14 cellular contexts compared by ENCODE assay signal in genomic region chr2:178211460-178211859, GRCh38. TPM values are rescaled to one million over a fixed set of nuclear protein-coding genes. Genes with fewer than 3 reads are reported as not detected.
DNase-seq lines count a peak whose midpoint lies in the region; ATAC-seq and TF ChIP-seq lines count a peak whose summit lies in the region.
"Had no signal": no experiment of that assay in that cellular context is flagged by ENCODE, and none has a peak within 500 bp of the region (broad histone marks: within the 10 kb centered on the region; RNA-seq: fewer than 3 reads in every experiment).

No MANE protein-coding gene starts in this region.

- H3K4ac ChIP-seq in IMR-90 (ENCODE audit: low read depth, low read length), result no peak overlapping the region

- POLR2A ChIA-PET in A673 (lab: Charles Lee; ENCODE audit: low non-redundant PET), result no interaction called here
- POLR2A ChIA-PET in IMR-90 (lab: Charles Lee; ENCODE audit: unreplicated experiment), result no interaction called here

- no peak overlapping the region for H2AK5ac ChIP-seq in IMR-90 (ENCODE audit: low read depth, low read length)

- dilution Hi-C loops in IMR-90 (cut with HindIII; ENCODE audit: low sequenced_read_pairs, unreplicated experiment), result no loop called here

- in situ Hi-C loops in IMR-90 (cut with MboI; ENCODE audit: low sequenced_read_pairs), result no loop called here

- no CpG with 5 or more reads among the region's 3 CpGs for WGBS in IMR-90 (ENCODE audit: extremely low coverage in 2 of 2, insufficient read length in 1 of 2), 2 experiments
- WGBS in tibial nerve, 2 donors, result 87 to 92% methylated on average over 3 of the region's 3 CpGs

- H2BK5ac ChIP-seq in IMR-90 (ENCODE audit: low read depth, low read length, poor library complexity, severe bottlenecking), result no peak overlapping the region

- no peak for TF ChIP-seq POLR2A in IMR-90 (IDR thresholded peaks at IDR 0.05; ENCODE audit: low read depth, low read length)
- TF ChIP-seq POLR2A in tibial nerve (IDR thresholded peaks at IDR 0.05), result no peak
- TF ChIP-seq POLR2A in Peyer's patch (IDR thresholded peaks at IDR 0.05), result no peak

- BruUV-seq in A673 (replicated peaks; lab: Mats Ljungman, UMichigan), result no TSS peak
- no TSS peak for BruUV-seq in IMR-90 (replicated peaks; lab: Mats Ljungman, UMichigan)

- no peak overlapping the region for H4K91ac ChIP-seq in IMR-90 (ENCODE audit: insufficient read depth, low read depth, low read length)

- H2BK20ac ChIP-seq in IMR-90 (ENCODE audit: low read depth, low read length), result no peak overlapping the region

- H3K56ac ChIP-seq in IMR-90 (ENCODE audit: extremely low read depth, insufficient read depth, low read length), result no peak overlapping the region

- no peak overlapping the region for H3K4me2 ChIP-seq in IMR-90 (ENCODE audit: low read depth, low read length)
- H3K4me2 ChIP-seq: BLaER1 treated with 17β-estradiol and CSF1 and Interleukin-3, amounts not matched to agents 10 nM and 100 nM had no signal

- H3K27ac ChIP-seq in A673 (ENCODE audit: low read depth, low read length, poor library complexity, severe bottlenecking) (peak overlapping the region; percentile 66), IMR-90 (ENCODE audit: insufficient read depth, low read length) (no peak overlapping the region), caudate nucleus (ENCODE audit: low read depth, low read length) (peak overlapping the region; percentile 77), iPS-20b (ENCODE audit: low read length) (no peak overlapping the region), tibial nerve (no peak overlapping the region), Peyer's patch (no peak overlapping the region)
- H3K27ac ChIP-seq: BLaER1 treated with 17β-estradiol and CSF1 and Interleukin-3, amounts not matched to agents 10 nM and 100 nM had no signal

- no peak overlapping the region for H3K23ac ChIP-seq in IMR-90 (ENCODE audit: low read depth, low read length)

- peaks cover 32% of the 10 kb centered on the region for H3K4me1 ChIP-seq in A673 (ENCODE audit: insufficient read depth, low read length, poor library complexity, severe bottlenecking)
- no peaks in the 10 kb centered on the region for H3K4me1 ChIP-seq in IMR-90 (ENCODE audit: control insufficient read depth, insufficient read depth, low read length)
- peaks cover 12% of the 10 kb centered on the region for H3K4me1 ChIP-seq in iPS-20b (ENCODE audit: insufficient read depth, low read length)
- no peaks in the 10 kb centered on the region for H3K4me1 ChIP-seq in tibial nerve
- H3K4me1 ChIP-seq in Peyer's patch, result no peaks in the 10 kb centered on the region

- peaks cover 0 to 7% of the 10 kb centered on the region in 2 experiments; a peak in 1 of 4 replicates for H3K79me1 ChIP-seq in IMR-90 (ENCODE audit: low read depth in 1 of 2, low read length in 2 of 2)

- no peaks in the 10 kb centered on the region for H3K9me1 ChIP-seq in IMR-90 (ENCODE audit: insufficient read depth, low read length)

- no peak overlapping the region for H4K5ac ChIP-seq in IMR-90 (ENCODE audit: low read depth, low read length)

- H3K14ac ChIP-seq in IMR-90 (replicated peaks; ENCODE audit: low read depth, low read length), result no peak overlapping the region

- no peak overlapping the region for H3K4me3 ChIP-seq in A673 (ENCODE audit: low read depth, low read length, poor library complexity, severe bottlenecking)
- H3K4me3 ChIP-seq in IMR-90 (ENCODE audit: insufficient read depth, low read depth, low read length), result no peak overlapping the region
- peak overlapping the region; percentile 36; the same call in 1 of the 2 replicates for H3K4me3 ChIP-seq in iPS-20b (ENCODE audit: low read length)
- H3K4me3 ChIP-seq in tibial nerve, result no peak overlapping the region
- H3K4me3 ChIP-seq in Peyer's patch, result no peak overlapping the region
- H3K4me3 ChIP-seq: BLaER1 treated with 17β-estradiol and CSF1 and Interleukin-3, amounts not matched to agents 10 nM and 100 nM had no signal

- CTCF ChIA-PET in A673 (lab: Charles Lee), result no interaction called here
- CTCF ChIA-PET in IMR-90 (lab: Yijun Ruan, JAX), result no interaction called here

- no peak for ATAC-seq in IMR-90 (ENCODE audit: low read depth)
- ATAC-seq: HCT116, HepG2 had no signal

- H3K27me3 ChIP-seq in A673 (replicated peaks; ENCODE audit: insufficient read depth, low read depth, low read length, poor library complexity) (no peaks in the 10 kb centered on the region), IMR-90 (ENCODE audit: control insufficient read depth, insufficient read depth, low read length) (no peaks in the 10 kb centered on the region), iPS-20b (ENCODE audit: insufficient read depth, low read length) (peaks cover 74% of the 10 kb centered on the region), tibial nerve (no peaks in the 10 kb centered on the region), Peyer's patch (no peaks in the 10 kb centered on the region)
- H3K27me3 ChIP-seq: BLaER1 treated with 17β-estradiol and CSF1 and Interleukin-3, amounts not matched to agents 10 nM and 100 nM had no signal

- no peak overlapping the region for H3K18ac ChIP-seq in IMR-90 (ENCODE audit: low read depth, low read length)

- no peak overlapping the region for H2BK120ac ChIP-seq in IMR-90 (ENCODE audit: low read depth, low read length)

- no peak overlapping the region for H3K9ac ChIP-seq in IMR-90 (ENCODE audit: low read depth, low read length)
- no peak overlapping the region for H3K9ac ChIP-seq in iPS-20b (ENCODE audit: low read depth, low read length)
- H3K9ac ChIP-seq: BLaER1 treated with 17β-estradiol and CSF1 and Interleukin-3, amounts not matched to agents 10 nM and 100 nM had no signal

- no peak overlapping the region for H4K8ac ChIP-seq in IMR-90 (ENCODE audit: low read depth in 2 of 2, low read length in 2 of 2)

- TF ChIP-seq CTCF in A673 (conservative IDR thresholded peaks at IDR 0.05; ENCODE audit: low read depth, low read length) (no peak), IMR-90 (conservative IDR thresholded peaks at IDR 0.05; ENCODE audit: low read depth, low read length) (no peak), tibial nerve (IDR thresholded peaks at IDR 0.05) (no peak), Peyer's patch (IDR thresholded peaks at IDR 0.05) (no peak)

- H2BK15ac ChIP-seq in IMR-90 (ENCODE audit: low read depth, low read length), result no peak overlapping the region

- H3K36me3 ChIP-seq in A673 (ENCODE audit: insufficient read depth, low read length, poor library complexity, severe bottlenecking) (no peaks in the 10 kb centered on the region), IMR-90 (ENCODE audit: control insufficient read depth, insufficient read depth, low read length) (no peaks in the 10 kb centered on the region), iPS-20b (ENCODE audit: insufficient read depth, low read depth, low read length) (no peaks in the 10 kb centered on the region), tibial nerve (no peaks in the 10 kb centered on the region), Peyer's patch (no peaks in the 10 kb centered on the region)
- H3K36me3 ChIP-seq: BLaER1 treated with 17β-estradiol and CSF1 and Interleukin-3, amounts not matched to agents 10 nM and 100 nM had no signal

- H2AK9ac ChIP-seq in IMR-90 (replicated peaks; ENCODE audit: low read depth, low read length, poor library complexity), result peak overlapping the region; percentile 72

- H4K20me1 ChIP-seq in IMR-90 (ENCODE audit: insufficient read depth, low read length), result no peaks in the 10 kb centered on the region
- H4K20me1 ChIP-seq: BLaER1 treated with 17β-estradiol and CSF1 and Interleukin-3, amounts not matched to agents 10 nM and 100 nM had no signal

- intact Hi-C loops in A673 (cut with micrococcal nuclease; ENCODE audit: unreplicated experiment), result no loop called here
- intact Hi-C loops in IMR-90 (cut with micrococcal nuclease), result no loop called here

- H3K9me3 ChIP-seq in A673 (ENCODE audit: low read depth, low read length, poor library complexity, severe bottlenecking), result no peaks in the 10 kb centered on the region
- no peaks in the 10 kb centered on the region for H3K9me3 ChIP-seq in IMR-90 (ENCODE audit: control insufficient read depth, insufficient read depth, low read length)
- H3K9me3 ChIP-seq in iPS-20b (ENCODE audit: insufficient read depth, low read depth, low read length), result no peaks in the 10 kb centered on the region
- H3K9me3 ChIP-seq in tibial nerve, result no peaks in the 10 kb centered on the region
- H3K9me3 ChIP-seq in Peyer's patch, result no peaks in the 10 kb centered on the region
- H3K9me3 ChIP-seq: BLaER1 treated with 17β-estradiol and CSF1 and Interleukin-3, amounts not matched to agents 10 nM and 100 nM had no signal

- peak overlapping the region; percentile 49 for H2AFZ ChIP-seq in IMR-90 (replicated peaks; ENCODE audit: low read length, poor library complexity)

- TF ChIP-seq RAD21 in IMR-90 (IDR thresholded peaks at IDR 0.05; ENCODE audit: low read length), result no peak

- TF ChIP-seq EP300 in tibial nerve (IDR thresholded peaks at IDR 0.05), result no peak

- no peak for DNase-seq in A673 (ENCODE audit: low spot score)
- no peak for DNase-seq in IMR-90
- no peak for DNase-seq in caudate nucleus (lab: John Stamatoyannopoulos, UW)
- no peak for DNase-seq in tibial nerve (ENCODE audit: low spot score in 2 of 2)
- DNase-seq in cerebellum (ENCODE audit: low spot score), result no peak
- DNase-seq in NCI-H2029 (lab: John Stamatoyannopoulos, UW), result no peak
- DNase-seq in Peyer's patch, result no peak
- DNase-seq: CD8-positive, alpha-beta memory T cell; DMS79 treated with DMSO at 0.1 percent for 48 hours; NCI-H1092 treated with DMSO at 0.1 percent for 48 hours had no signal

TF ChIP-seq in IMR-90, 13 proteins besides CTCF, POLR2A, EP300 and RAD21 (continues in another document):
- TF ChIP-seq BHLHE40 (IDR thresholded peaks at IDR 0.05; ENCODE audit: low read depth, low read length), result no peak
- TF ChIP-seq CHD1 (IDR thresholded peaks at IDR 0.05; ENCODE audit: low read depth, low read length), result no peak
- no peak for TF ChIP-seq SMC3 (IDR thresholded peaks at IDR 0.05; ENCODE audit: low read depth, low read length)
- TF ChIP-seq NFE2L2 (IDR thresholded peaks at IDR 0.05; ENCODE audit: low read depth, low read length), result no peak
- no peak for TF ChIP-seq FOS (IDR thresholded peaks at IDR 0.05; ENCODE audit: low read depth, low read length)
- no peak for TF ChIP-seq MXI1 (IDR thresholded peaks at IDR 0.05; ENCODE audit: borderline replicate concordance, low read depth, low read length)
- TF ChIP-seq MAFK (IDR thresholded peaks at IDR 0.05; ENCODE audit: low read depth, low read length), result no peak
- no peak for TF ChIP-seq CEBPB (IDR thresholded peaks at IDR 0.05; ENCODE audit: low read depth, low read length)

RNA-seq across cellular contexts. Expression of gene OSBPL6, which starts 17.1 kb away (rescaled TPM):
- total RNA-seq in A673 (2021) (19.3 and 20.3 TPM in 2 replicates), IMR-90 (2012; rRNA removed) (2.8 and 3.2 TPM in 2 replicates), tibial nerve (1 to 10 TPM in 3 of 4 donors, under 1 TPM in 1; 0.66 to 3.1 (median 1.6) TPM), cerebellum (15.9 TPM), Peyer's patch (10 to 100 TPM in 1 of 4 donors, 1 to 10 TPM in 3; 3.4 to 14.9 (median 4.9) TPM)
- 3.1 and 3.7 TPM in 2 replicates for polyA plus RNA-seq in IMR-90 (2012; rRNA removed)
- polyA plus RNA-seq in IMR-90 (2012; cell fraction: cytosol; rRNA removed), result 1.4 and 2.0 TPM in 2 replicates
- polyA plus RNA-seq in IMR-90 (2012; cell fraction: nucleus; rRNA removed; ENCODE audit: low replicate concordance), result 1.0 and 4.5 TPM in 2 replicates

Comparison
In these comparisons a context has a peak if more than half of its experiments do, and no peak if none do; other contexts are left out.
1. H3K27ac ChIP-seq: peak in A673 (single experiment) and caudate nucleus (single experiment); none in IMR-90 (single experiment), iPS-20b (single experiment), tibial nerve (0 of 4) and Peyer's patch (0 of 4).